In the genomic region with DNA sequence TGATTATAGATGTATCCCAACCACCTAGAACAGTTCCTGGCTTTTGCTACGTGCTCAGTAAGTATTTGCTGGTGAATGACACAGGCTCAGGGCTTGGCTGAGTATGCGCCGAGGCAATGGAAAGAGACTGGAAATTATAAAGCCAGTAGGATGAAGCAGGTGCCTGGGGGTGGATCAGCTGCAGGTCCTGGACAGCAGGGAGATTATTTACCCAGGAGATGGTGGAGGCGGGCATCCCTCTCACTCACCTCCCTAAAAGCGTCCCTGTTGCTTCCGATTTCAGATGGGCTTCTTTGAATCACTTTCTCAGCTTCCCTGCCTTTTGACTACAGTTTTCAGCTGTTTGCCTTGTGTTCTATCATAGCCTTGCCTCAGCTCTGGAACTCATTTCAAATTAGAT, we compare ENCODE assay signal across 20 cellular contexts. TPM values are rescaled to one million over a fixed set of nuclear protein-coding genes. Genes with fewer than 3 reads are reported as not detected.
DNase-seq lines count a peak whose midpoint lies in the region; ATAC-seq and TF ChIP-seq lines count a peak whose summit lies in the region.
"Had no signal": no experiment of that assay in that cellular context is flagged by ENCODE, and none has a peak within 500 bp of the region (broad histone marks: within the 10 kb centered on the region; RNA-seq: fewer than 3 reads in every experiment).

No MANE protein-coding gene starts in this region.

- H3K4me1 Mint-ChIP-seq in osteocyte (ENCODE audit: unreplicated experiment): no peaks in the 10 kb centered on the region
- no peaks in the 10 kb centered on the region for H3K4me1 Mint-ChIP-seq in immature natural killer cell
- H3K4me1 Mint-ChIP-seq: CD4-positive, alpha-beta memory T cell had no signal

- H3K27me3 Mint-ChIP-seq in osteocyte (ENCODE audit: unreplicated experiment): peaks cover 55% of the 10 kb centered on the region
- H3K27me3 Mint-ChIP-seq in immature natural killer cell (ENCODE audit: low read depth in 3 of 3): peaks cover 1 to 19% (median 3%) of the 10 kb centered on the region in 3 donors

- TF ChIP-seq CTCF in Loucy (conservative IDR thresholded peaks at IDR 0.05; ENCODE audit: low read length): no peak
- no peak for TF ChIP-seq CTCF in osteocyte (IDR thresholded peaks at IDR 0.05)
- no peak for TF ChIP-seq CTCF in gastroesophageal sphincter (IDR thresholded peaks at IDR 0.05)

- no peak for TF ChIP-seq EP300 in gastroesophageal sphincter (IDR thresholded peaks at IDR 0.05)

- 73 to 95% methylated on average over 3 to 4 of the region's 6 CpGs for WGBS in gastroesophageal sphincter (ENCODE audit: low coverage in 1 of 2), 2 donors

- H2AFZ ChIP-seq in Loucy (ENCODE audit: low read length): no peak overlapping the region

- peaks cover 12% of the 10 kb centered on the region; the same call in 1 of the 2 replicates for H3F3A ChIP-seq in Loucy (ENCODE audit: low read depth)

- H3K27ac ChIP-seq in gastroesophageal sphincter: no peak overlapping the region

- no peak for ATAC-seq in gastroesophageal sphincter

- H3K4me3 Mint-ChIP-seq in osteocyte (ENCODE audit: unreplicated experiment) (no peak overlapping the region), immature natural killer cell (no peak overlapping the region)
- H3K4me3 Mint-ChIP-seq: CD4-positive, alpha-beta memory T cell had no signal

- H3K9me3 ChIP-seq in Loucy (ENCODE audit: insufficient read depth, low read depth, low read length): no peaks in the 10 kb centered on the region
- no peaks in the 10 kb centered on the region for H3K9me3 ChIP-seq in gastroesophageal sphincter

- no peak for TF ChIP-seq POLR2A in gastroesophageal sphincter (IDR thresholded peaks at IDR 0.05)

- H3K4me3 ChIP-seq in Loucy (ENCODE audit: low read length, poor library complexity, severe bottlenecking) (no peak overlapping the region), gastroesophageal sphincter (no peak overlapping the region)

- DNase-seq in inferior parietal cortex (ENCODE audit: extremely low spot score) (peak; percentile 13), osteocyte (ENCODE audit: extremely low spot score, unreplicated experiment) (peak; percentile 51), immature natural killer cell (no peak), KBM-7 (no peak)
- DNase-seq: C1 segment of cervical spinal cord; Calu3; CD4-positive, alpha-beta memory T cell; COR-L47; DMS53; DMS79 treated with DMSO at 0.1 percent for 48 hours; GF-D8; GOT3; HCEC 1CT had no signal

- H3K27me3 ChIP-seq in Loucy (ENCODE audit: insufficient read depth, low read length, poor library complexity, severe bottlenecking) (no peaks in the 10 kb centered on the region), gastroesophageal sphincter (peaks cover 83% of the 10 kb centered on the region)

- peak overlapping the region; percentile 73 for H3K9ac ChIP-seq in Loucy (ENCODE audit: low read depth, low read length, poor library complexity, severe bottlenecking)

- no peaks in the 10 kb centered on the region for H3K9me2 ChIP-seq in Loucy (replicated peaks; ENCODE audit: low read depth, low read length)

- no peaks in the 10 kb centered on the region for H4K20me1 ChIP-seq in Loucy (ENCODE audit: insufficient read depth, low read length, poor library complexity, severe bottlenecking)

- no peaks in the 10 kb centered on the region for H3K36me3 Mint-ChIP-seq in osteocyte (ENCODE audit: unreplicated experiment)
- H3K36me3 Mint-ChIP-seq in immature natural killer cell: no peaks in the 10 kb centered on the region
- H3K36me3 Mint-ChIP-seq: CD4-positive, alpha-beta memory T cell had no signal

- H3K27ac Mint-ChIP-seq in osteocyte (ENCODE audit: unreplicated experiment): no peak overlapping the region
- H3K27ac Mint-ChIP-seq in immature natural killer cell: no peak overlapping the region
- H3K27ac Mint-ChIP-seq: CD4-positive, alpha-beta memory T cell had no signal

- H3K79me2 ChIP-seq in Loucy (ENCODE audit: insufficient read depth, low read length): no peaks in the 10 kb centered on the region

- H3K4me2 ChIP-seq in Loucy (ENCODE audit: low read depth, low read length, poor library complexity, severe bottlenecking): peak overlapping the region; percentile 71

- H3K36me3 ChIP-seq in Loucy (ENCODE audit: insufficient read depth, low read length) (no peaks in the 10 kb centered on the region), gastroesophageal sphincter (no peaks in the 10 kb centered on the region)

- in situ Hi-C loops in KBM-7 (cut with MboI; ENCODE audit: low pct_unique_long_range_greater_than_20kb, low sequenced_read_pairs): no loop called here

- peaks cover 84% of the 10 kb centered on the region for H3K4me1 ChIP-seq in Loucy (ENCODE audit: insufficient read depth, low read length, poor library complexity, severe bottlenecking)
- no peaks in the 10 kb centered on the region for H3K4me1 ChIP-seq in gastroesophageal sphincter

- H3K9me3 Mint-ChIP-seq in osteocyte (ENCODE audit: unreplicated experiment) (no peaks in the 10 kb centered on the region), immature natural killer cell (no peaks in the 10 kb centered on the region)

RNA-seq across cellular contexts. Expression of a gene that starts 6.4 kb away (rescaled TPM):
- total RNA-seq in osteocyte (0.43 TPM in 1 of 2 replicates, not detected in the other), gastroesophageal sphincter (not detected)
- under 1 TPM in 1 of 3 donors, not detected in 2; 0.16 TPM for polyA plus RNA-seq in immature natural killer cell
- total RNA-seq: A172, A673, Daoy, G401 had no signal
- polyA plus RNA-seq: BJ had no signal

RNA-seq across cellular contexts. Expression of a gene that starts 42.3 kb away (rescaled TPM):
- not detected in 2 replicates for total RNA-seq in osteocyte
- polyA plus RNA-seq in immature natural killer cell: under 1 TPM in 1 of 3 donors, not detected in 2; 0.59 TPM
- total RNA-seq in gastroesophageal sphincter: 10 to 100 TPM in 1 of 4 donors, not detected in 3; 11.3 TPM
- total RNA-seq: A673, G401 had no signal
- polyA plus RNA-seq: BJ; CD4-positive, alpha-beta memory T cell had no signal

Comparison
In these comparisons a context has a peak if more than half of its experiments do, and no peak if none do; other contexts are left out.
1. DNase-seq: peak in inferior parietal cortex (single experiment) and osteocyte (single experiment); none in immature natural killer cell (0 of 3) and KBM-7 (single experiment).